In the genomic region with DNA sequence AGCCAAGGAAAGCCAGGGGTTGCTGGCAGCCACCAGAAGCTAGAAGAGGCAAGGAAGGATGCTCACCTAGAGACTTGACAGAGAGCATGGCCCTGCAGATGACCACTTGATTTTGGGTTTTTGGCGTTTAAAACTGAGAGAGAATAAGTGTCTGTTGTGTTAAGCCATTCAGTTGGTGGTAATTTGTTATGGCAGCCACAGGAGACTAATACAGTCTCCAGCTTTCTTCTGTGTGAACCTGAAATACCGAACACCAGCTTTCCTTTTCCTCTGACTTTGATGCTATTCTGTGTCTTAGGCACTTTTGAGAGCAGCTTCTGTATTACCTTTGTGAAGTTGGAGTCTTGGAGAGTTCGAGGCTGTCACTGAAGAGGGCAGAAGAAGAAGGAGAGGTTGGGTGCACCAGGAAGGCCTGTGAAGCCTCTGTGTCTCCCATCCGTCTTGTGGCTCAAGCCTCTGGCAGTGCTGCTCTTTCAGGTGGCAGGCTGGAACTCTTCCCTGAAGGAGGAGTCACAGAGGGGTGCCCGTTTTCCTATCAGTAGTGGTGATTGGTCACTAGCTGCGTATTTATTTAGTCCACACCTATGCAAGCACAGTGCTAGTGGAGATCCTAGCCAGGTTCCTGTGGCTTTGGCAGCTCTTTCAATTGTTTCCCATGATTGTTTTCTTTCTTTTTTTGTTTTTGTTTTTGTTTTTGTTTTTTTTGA, we compare ENCODE assay signal across 16 cellular contexts. TPM values are rescaled to one million over a fixed set of nuclear protein-coding genes. Genes with fewer than 3 reads are reported as not detected.
A peak's percentile ranks its signal among the peaks of the same experiment; 100 is the strongest.
DNase-seq lines count a peak whose midpoint lies in the region; ATAC-seq and TF ChIP-seq lines count a peak whose summit lies in the region.
"Had no signal": no experiment of that assay in that cellular context is flagged by ENCODE, and none has a peak within 500 bp of the region (broad histone marks: within the 10 kb centered on the region; RNA-seq: fewer than 3 reads in every experiment).

No MANE protein-coding gene starts in this region.

- intact Hi-C loops in activated naive CD4-positive, alpha-beta T cell treated with anti-CD3 and anti-CD28 coated beads for 36 hours (cut with micrococcal nuclease): loop anchor here (1.0 kb wide), 1 partner anchor 12 kb away; no protein-coding TSS in a partner anchor
- intact Hi-C loops in stomach (cut with DNase I; ENCODE audit: low total_unique reads): no loop called here

- no peak for TF ChIP-seq EP300 in stomach (IDR thresholded peaks at IDR 0.05)

- H3K9me3 ChIP-seq in SU-DHL-6 (ENCODE audit: insufficient read depth, low read length) (no peaks in the 10 kb centered on the region), stomach (no peaks in the 10 kb centered on the region)

- H3K4me3 ChIP-seq in SU-DHL-6 (ENCODE audit: insufficient read depth, low read length, poor library complexity, severe bottlenecking) (peak overlapping the region; percentile 11), stomach (peak overlapping the region in 1 of 4 donors; percentile 6)

- H3K27me3 ChIP-seq in SU-DHL-6 (ENCODE audit: low read length): no peaks in the 10 kb centered on the region
- H3K27me3 ChIP-seq in stomach: no peaks in the 10 kb centered on the region

- CTCF ChIA-PET in activated naive CD4-positive, alpha-beta T cell treated with anti-CD3 and anti-CD28 coated beads for 36 hours (lab: Charles Lee): no interaction called here

- no peaks in the 10 kb centered on the region for H3K9me3 Mint-ChIP-seq in activated naive CD4-positive, alpha-beta T cell treated with anti-CD3 and anti-CD28 coated beads, Interleukin-2, amount 50 U/mL, for 24 hours
- H3K9me3 Mint-ChIP-seq in activated naive CD4-positive, alpha-beta T cell treated with anti-CD3 and anti-CD28 coated beads for 36 hours: no peaks in the 10 kb centered on the region

- no peaks in the 10 kb centered on the region for H4K20me1 ChIP-seq in SU-DHL-6 (ENCODE audit: low read depth, low read length)

- H3K4me1 Mint-ChIP-seq in activated naive CD4-positive, alpha-beta T cell treated with anti-CD3 and anti-CD28 coated beads, Interleukin-2, amount 50 U/mL, for 24 hours: peaks cover 74% of the 10 kb centered on the region
- peaks cover 58% of the 10 kb centered on the region for H3K4me1 Mint-ChIP-seq in activated naive CD4-positive, alpha-beta T cell treated with anti-CD3 and anti-CD28 coated beads for 36 hours (ENCODE audit: low read depth)

- H3K27ac Mint-ChIP-seq in activated naive CD4-positive, alpha-beta T cell treated with anti-CD3 and anti-CD28 coated beads, Interleukin-2, amount 50 U/mL, for 24 hours: peak overlapping the region; percentile 46
- H3K27ac Mint-ChIP-seq in activated naive CD4-positive, alpha-beta T cell treated with anti-CD3 and anti-CD28 coated beads for 36 hours: no peak overlapping the region

- peaks cover 4% of the 10 kb centered on the region for H3K36me3 Mint-ChIP-seq in activated naive CD4-positive, alpha-beta T cell treated with anti-CD3 and anti-CD28 coated beads, Interleukin-2, amount 50 U/mL, for 24 hours
- H3K36me3 Mint-ChIP-seq in activated naive CD4-positive, alpha-beta T cell treated with anti-CD3 and anti-CD28 coated beads for 36 hours (ENCODE audit: low read depth): peaks cover 12% of the 10 kb centered on the region

- DNase-seq in activated naive CD4-positive, alpha-beta T cell treated with anti-CD3 and anti-CD28 coated beads for 36 hours: no peak
- no peak for DNase-seq in left lobe of liver (ENCODE audit: low spot score)
- DNase-seq in stomach: peak; percentile 86
- no peak for DNase-seq in Kasumi-1 (lab: John Stamatoyannopoulos, UW)
- DNase-seq in stimulated activated CD4-positive, alpha-beta T cell treated with anti-CD3 and anti-CD28 coated beads, Interleukin-2, amount 100 ng/mL, for 48 hours: no peak
- DNase-seq: activated effector memory CD4-positive, alpha-beta T cell treated with Interleukin-2 at 50 U/mL for 16 hours; central memory CD4-positive, alpha-beta T cell; erythroblast; GDM1; NCI-H1092 treated with DMSO at 0.1 percent for 48 hours; SHP77; stimulated activated CD4-positive, alpha-beta T cell treated with anti-CD3 and anti-CD28 coated beads, Interleukin-1b, Interleukin-23, amount 100 ng/mL, for 48 hours had no signal

- peaks cover 64% of the 10 kb centered on the region for H3K79me2 ChIP-seq in SU-DHL-6 (ENCODE audit: insufficient read depth, low read length)

- TF ChIP-seq CTCF in SU-DHL-6 (IDR thresholded peaks at IDR 0.05; ENCODE audit: insufficient read depth, low read length, poor library complexity, severe bottlenecking) (no peak), stomach (IDR thresholded peaks at IDR 0.05) (no peak)

- peaks cover 57% of the 10 kb centered on the region for H3F3A ChIP-seq in SU-DHL-6 (ENCODE audit: insufficient read depth)

- peak overlapping the region; percentile 94 for H3K4me3 Mint-ChIP-seq in activated naive CD4-positive, alpha-beta T cell treated with anti-CD3 and anti-CD28 coated beads, Interleukin-2, amount 50 U/mL, for 24 hours
- no peak overlapping the region for H3K4me3 Mint-ChIP-seq in activated naive CD4-positive, alpha-beta T cell treated with anti-CD3 and anti-CD28 coated beads for 36 hours

- ATAC-seq in left lobe of liver: peak; percentile 13
- ATAC-seq in HG02678 (IDR thresholded peaks at IDR 0.05; ENCODE audit: unreplicated experiment): no peak

- no peak overlapping the region for H2AFZ ChIP-seq in SU-DHL-6 (ENCODE audit: low read depth, low read length, severe bottlenecking)

- H3K4me2 ChIP-seq in SU-DHL-6 (ENCODE audit: low read depth, low read length, poor library complexity, severe bottlenecking): peak overlapping the region; percentile 97

- peak overlapping the region; percentile 80 for H3K9ac ChIP-seq in SU-DHL-6 (ENCODE audit: low read length)

- WGBS in stomach, 5 donors: 40 to 62% (median 58%) methylated on average over 6 of the region's 6 CpGs

- H3K27ac ChIP-seq in SU-DHL-6 (ENCODE audit: low read depth, low read length) (peak overlapping the region; percentile 73), stomach (peak overlapping the region; percentile 70 to 98 (median 97))
- H3K27ac ChIP-seq: VCaP had no signal

- H3K36me3 ChIP-seq in SU-DHL-6 (ENCODE audit: low read length) (no peaks in the 10 kb centered on the region), stomach (no peaks in the 10 kb centered on the region)

- H3K9me2 ChIP-seq in SU-DHL-6 (replicated peaks; ENCODE audit: insufficient read depth, low read length): no peaks in the 10 kb centered on the region

- no peaks in the 10 kb centered on the region for H3K27me3 Mint-ChIP-seq in activated naive CD4-positive, alpha-beta T cell treated with anti-CD3 and anti-CD28 coated beads, Interleukin-2, amount 50 U/mL, for 24 hours
- H3K27me3 Mint-ChIP-seq in activated naive CD4-positive, alpha-beta T cell treated with anti-CD3 and anti-CD28 coated beads for 36 hours (ENCODE audit: low read depth): no peaks in the 10 kb centered on the region

- H3K4me1 ChIP-seq in stomach: peaks cover 37 to 81% (median 77%) of the 10 kb centered on the region in 4 donors

- TF ChIP-seq POLR2A in stomach (IDR thresholded peaks at IDR 0.05): no peak

RNA-seq across cellular contexts. Expression of a gene that starts 2.5 kb away (rescaled TPM):
- 10 to 100 TPM; 20.1 to 21.4 TPM for total RNA-seq in activated naive CD4-positive, alpha-beta T cell treated with anti-CD3 and anti-CD28 coated beads for 36 hours
- total RNA-seq in left lobe of liver: 12.4 TPM
- total RNA-seq in stomach: 10 to 100 TPM; 13.8 to 53.1 (median 47.4) TPM
- 10 to 100 TPM; 13.3 to 22.1 (median 15.5) TPM for polyA plus RNA-seq in stomach

RNA-seq across cellular contexts. Expression of a gene that starts 26.9 kb away (rescaled TPM):
- total RNA-seq in activated naive CD4-positive, alpha-beta T cell treated with anti-CD3 and anti-CD28 coated beads for 36 hours: 10 to 100 TPM; 32.6 to 34.9 TPM
- total RNA-seq in left lobe of liver (22.0 TPM), stomach (10 to 100 TPM; 29.1 to 59.4 (median 42.4) TPM)
- 10 to 100 TPM; 12.5 to 29.2 (median 26.0) TPM for polyA plus RNA-seq in stomach
